ENCODE assay signal across 1 cellular context in the genomic region with DNA sequence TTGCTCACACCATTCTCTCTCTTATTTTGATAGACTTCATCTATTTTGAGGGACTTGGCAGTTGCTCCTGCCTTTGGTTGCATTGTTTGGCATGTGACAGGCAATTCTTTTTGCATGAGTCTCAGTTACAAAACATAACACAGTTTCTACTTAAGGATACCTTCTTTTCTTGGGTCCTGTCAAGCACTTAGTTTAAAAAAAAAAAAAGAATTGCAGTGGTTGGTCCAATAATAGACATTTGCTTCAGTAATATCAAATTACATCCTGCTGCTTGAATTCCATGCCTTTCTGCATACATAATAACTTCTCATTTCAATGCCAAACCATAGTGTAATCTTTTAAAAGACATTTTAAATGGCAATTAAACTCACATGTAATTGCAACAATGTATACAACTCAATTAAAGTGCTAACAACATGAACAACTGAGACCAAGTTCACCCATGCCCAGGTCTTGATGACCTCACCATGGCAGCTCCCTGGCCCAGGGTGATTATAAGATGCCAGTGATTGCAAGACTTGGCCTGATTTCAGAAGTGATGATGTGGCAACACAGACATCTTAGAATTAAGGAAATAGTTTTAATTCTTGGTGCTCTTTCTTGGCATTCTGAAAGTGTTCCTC.
TF ChIP-seq lines count a peak whose summit lies in the region.

No MANE protein-coding gene starts in this region.

TF ChIP-seq in A549, 52 proteins besides CTCF, POLR2A, EP300 and RAD21 (continued from another document):
- TF ChIP-seq, protein P1, sequence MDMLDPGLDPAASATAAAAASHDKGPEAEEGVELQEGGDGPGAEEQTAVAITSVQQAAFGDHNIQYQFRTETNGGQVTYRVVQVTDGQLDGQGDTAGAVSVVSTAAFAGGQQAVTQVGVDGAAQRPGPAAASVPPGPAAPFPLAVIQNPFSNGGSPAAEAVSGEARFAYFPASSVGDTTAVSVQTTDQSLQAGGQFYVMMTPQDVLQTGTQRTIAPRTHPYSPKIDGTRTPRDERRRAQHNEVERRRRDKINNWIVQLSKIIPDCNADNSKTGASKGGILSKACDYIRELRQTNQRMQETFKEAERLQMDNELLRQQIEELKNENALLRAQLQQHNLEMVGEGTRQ (IDR thresholded peaks at IDR 0.05), result no peak
- TF ChIP-seq MAZ (IDR thresholded peaks at IDR 0.05; ENCODE audit: borderline replicate concordance, low read depth, low read length) (no peak), TP53 (CRISPR knock-in tag; IDR thresholded peaks at IDR 0.05) (no peak), BHLHE40 (IDR thresholded peaks at IDR 0.05; ENCODE audit: low read depth, low read length) (no peak), GATA3 (IDR thresholded peaks at IDR 0.05; ENCODE audit: borderline replicate concordance) (no peak)
- TF ChIP-seq, protein P2, sequence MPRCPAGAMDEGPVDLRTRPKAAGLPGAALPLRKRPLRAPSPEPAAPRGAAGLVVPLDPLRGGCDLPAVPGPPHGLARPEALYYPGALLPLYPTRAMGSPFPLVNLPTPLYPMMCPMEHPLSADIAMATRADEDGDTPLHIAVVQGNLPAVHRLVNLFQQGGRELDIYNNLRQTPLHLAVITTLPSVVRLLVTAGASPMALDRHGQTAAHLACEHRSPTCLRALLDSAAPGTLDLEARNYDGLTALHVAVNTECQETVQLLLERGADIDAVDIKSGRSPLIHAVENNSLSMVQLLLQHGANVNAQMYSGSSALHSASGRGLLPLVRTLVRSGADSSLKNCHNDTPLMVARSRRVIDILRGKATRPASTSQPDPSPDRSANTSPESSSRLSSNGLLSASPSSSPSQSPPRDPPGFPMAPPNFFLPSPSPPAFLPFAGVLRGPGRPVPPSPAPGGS (IDR thresholded peaks at IDR 0.05), result no peak
